24 cellular contexts compared by ENCODE assay signal in the genomic region with DNA sequence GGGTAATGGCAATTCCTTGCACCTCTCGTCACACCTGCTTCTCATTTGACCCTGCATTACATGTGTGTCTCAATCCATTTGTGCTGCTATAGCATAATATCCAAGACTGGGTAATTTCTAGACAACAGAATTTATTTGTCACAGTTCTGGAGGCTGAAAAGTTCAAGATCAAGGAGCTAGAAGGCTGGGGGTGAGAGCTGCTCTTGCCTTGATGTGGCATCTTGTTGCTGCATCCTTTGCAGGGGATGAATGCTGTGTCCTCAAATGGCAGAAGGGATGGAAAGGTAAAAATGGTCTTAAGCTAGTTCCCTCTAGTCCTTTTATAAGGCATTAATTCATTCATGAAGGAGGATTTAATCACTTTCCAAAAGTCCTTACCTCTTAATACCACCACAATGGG.
"Had no signal": no experiment of that assay in that cellular context is flagged by ENCODE, and none has a peak within 500 bp of the region (broad histone marks: within the 10 kb centered on the region; RNA-seq: fewer than 3 reads in every experiment).

No MANE protein-coding gene starts in this region.

- FAIRE-seq: HTR-8/SVneo had no signal

- DNase-seq: KBM-7; MG63; NCI-H1092; NCI-H1105 treated with DMSO at 0.1 percent for 48 hours; NCI-H1417 treated with DMSO at 0.1 percent for 48 hours; NCI-H146; NCI-H1694 treated with DMSO at 0.1 percent for 48 hours; NCI-H1930; NCI-H2081; NCI-H2107; NCI-H2227 treated with DMSO at 0.1 percent for 48 hours; NCI-H524; NCI-H526 treated with DMSO at 0.1 percent for 48 hours; NCI-H748 treated with DMSO at 0.1 percent for 48 hours; NK-92 treated with Interleukin-12 subunit alpha and Interleukin-12 subunit beta, amount 100 ng/mL, for 24 hours; PC-9; Peyer's patch; SHP77 treated with DMSO at 0.1 percent for 48 hours had no signal

- H3K27ac Mint-ChIP-seq: IgD-negative memory B cell had no signal

- H3K9me3 ChIP-seq: MG63, Peyer's patch, SJSA1 had no signal

- H3K27ac ChIP-seq: HL-60, PC-9, SJSA1, SK-N-MC had no signal

- ATAC-seq: Right ventricle myocardium inferior had no signal

- H3K36me3 ChIP-seq: MG63, Peyer's patch, SJSA1 had no signal

- H3K4me1 ChIP-seq: SJSA1 had no signal

- H3K4me1 Mint-ChIP-seq: IgD-negative memory B cell had no signal

- H3K27me3 Mint-ChIP-seq: IgD-negative memory B cell had no signal

- H3K4me3 ChIP-seq: MG63, PC-9, Peyer's patch, SJSA1, SK-N-MC had no signal

- H2AFZ ChIP-seq: PC-9 had no signal

- H3K27me3 ChIP-seq: MG63, Peyer's patch had no signal

- H3K36me3 Mint-ChIP-seq: IgD-negative memory B cell had no signal

- H3K4me2 ChIP-seq: PC-9 had no signal

- H3K4me3 Mint-ChIP-seq: IgD-negative memory B cell had no signal
